Comparison of ENCODE assay signal across 22 cellular contexts in genomic region chr2:84962917-84963316, GRCh38. TPM values are rescaled to one million over a fixed set of nuclear protein-coding genes. Genes with fewer than 3 reads are reported as not detected.
DNase-seq lines count a peak whose midpoint lies in the region; ATAC-seq and TF ChIP-seq lines count a peak whose summit lies in the region.
"Had no signal": no experiment of that assay in that cellular context is flagged by ENCODE, and none has a peak within 500 bp of the region (broad histone marks: within the 10 kb centered on the region; RNA-seq: fewer than 3 reads in every experiment).

No MANE protein-coding gene starts in this region.

- no peak for TF ChIP-seq CTCF in activated CD8-positive, alpha-beta T cell treated with anti-CD3 and anti-CD28 coated beads for 36 hours (IDR thresholded peaks at IDR 0.05)

- H3K4me1 Mint-ChIP-seq in activated CD8-positive, alpha-beta T cell treated with anti-CD3 and anti-CD28 coated beads for 36 hours (ENCODE audit: low read depth): peaks cover 36% of the 10 kb centered on the region
- peaks cover 38% of the 10 kb centered on the region for H3K4me1 Mint-ChIP-seq in activated CD8-positive, alpha-beta T cell treated with anti-CD3 and anti-CD28 coated beads, Interleukin-2, amount 10 ng/mL, durations not matched to agents 7 days and 5 days (ENCODE audit: low read depth)
- peaks cover 25 to 46% (median 45%) of the 10 kb centered on the region in 3 donors for H3K4me1 Mint-ChIP-seq in CD8-positive, alpha-beta memory T cell
- peaks cover 36% of the 10 kb centered on the region for H3K4me1 Mint-ChIP-seq in activated naive CD8-positive, alpha-beta T cell treated with anti-CD3 and anti-CD28 coated beads for 36 hours
- H3K4me1 Mint-ChIP-seq in natural killer cell treated with Interleukin-12 subunit alpha and Interleukin-12 subunit beta and Interleukin-15 and Interleukin-18, amount 100 ng/mL, for 72 hours (ENCODE audit: low read depth in 2 of 2): peaks cover 29 to 35% of the 10 kb centered on the region in 2 donors

- no peak overlapping the region for H3K27ac ChIP-seq in CD8-positive, alpha-beta memory T cell (ENCODE audit: low read depth, low read length)
- H3K27ac ChIP-seq: C4-2B, colonic mucosa, SK-N-MC had no signal

- CTCF ChIA-PET in activated CD8-positive, alpha-beta T cell treated with anti-CD3 and anti-CD28 coated beads for 36 hours (lab: Charles Lee): interaction anchor here (0.7 kb wide), 1 partner anchor 52 kb away, joined by 4 read pairs; no protein-coding TSS in a partner anchor
- CTCF ChIA-PET in activated CD8-positive, alpha-beta T cell treated with anti-CD3 and anti-CD28 coated beads, Interleukin-2, amount 10 ng/mL, durations not matched to agents 7 days and 5 days (lab: Charles Lee): interaction anchor here (0.9 kb wide), 1 partner anchor 36 kb away, joined by 3 read pairs; no protein-coding TSS in a partner anchor
- CTCF ChIA-PET in CD8-positive, alpha-beta memory T cell (lab: Charles Lee): interaction anchor here (1.3 kb wide), 1 partner anchor 37 kb away, joined by 5 read pairs; no protein-coding TSS in a partner anchor

- DNase-seq in activated CD8-positive, alpha-beta T cell treated with anti-CD3 and anti-CD28 coated beads for 36 hours: no peak
- no peak for DNase-seq in activated CD8-positive, alpha-beta T cell treated with anti-CD3 and anti-CD28 coated beads, Interleukin-2, amount 10 ng/mL, durations not matched to agents 7 days and 5 days
- DNase-seq in CD8-positive, alpha-beta memory T cell: no peak
- no peak for DNase-seq in activated naive CD8-positive, alpha-beta T cell treated with anti-CD3 and anti-CD28 coated beads for 36 hours
- no peak for DNase-seq in natural killer cell treated with Interleukin-12 subunit alpha and Interleukin-12 subunit beta and Interleukin-15 and Interleukin-18, amount 100 ng/mL, for 72 hours (ENCODE audit: low spot score)
- no peak for DNase-seq in 8988T
- DNase-seq in NCI-H187 (lab: John Stamatoyannopoulos, UW): no peak
- DNase-seq: colonic mucosa, DMS153, H7, MM.1S, NCI-H146, NCI-H510A treated with DMSO at 0.1 percent for 48 hours, nucleus accumbens, T1000 had no signal

- no peaks in the 10 kb centered on the region for H3K36me3 ChIP-seq in CD8-positive, alpha-beta memory T cell (ENCODE audit: insufficient read depth, low read length)
- H3K36me3 ChIP-seq: colonic mucosa had no signal

- no peaks in the 10 kb centered on the region for H3K9me3 ChIP-seq in CD8-positive, alpha-beta memory T cell (ENCODE audit: low read length)
- H3K9me3 ChIP-seq: colonic mucosa had no signal

- ATAC-seq in activated CD8-positive, alpha-beta T cell treated with anti-CD3 and anti-CD28 coated beads for 36 hours: no peak
- no peak for ATAC-seq in activated CD8-positive, alpha-beta T cell treated with anti-CD3 and anti-CD28 coated beads, Interleukin-2, amount 10 ng/mL, durations not matched to agents 7 days and 5 days
- ATAC-seq in natural killer cell treated with Interleukin-12 subunit alpha and Interleukin-12 subunit beta and Interleukin-15 and Interleukin-18, amount 100 ng/mL, for 72 hours: no peak
- ATAC-seq in GM18868 (IDR thresholded peaks at IDR 0.05; ENCODE audit: unreplicated experiment): no peak
- ATAC-seq: activated CD4-positive, CD25-positive, alpha-beta regulatory T cell treated with anti-CD3 and anti-CD28 coated beads, Interleukin-2, amount 50 U/mL, for 24 hours had no signal

- intact Hi-C loops in activated CD8-positive, alpha-beta T cell treated with anti-CD3 and anti-CD28 coated beads for 36 hours (cut with micrococcal nuclease): no loop called here

- POLR2A ChIA-PET in activated CD8-positive, alpha-beta T cell treated with anti-CD3 and anti-CD28 coated beads for 36 hours (lab: Charles Lee): interaction anchor here (0.7 kb wide), 1 partner anchor 16 kb away, joined by 3 read pairs; no protein-coding TSS in a partner anchor
- POLR2A ChIA-PET in activated CD8-positive, alpha-beta T cell treated with anti-CD3 and anti-CD28 coated beads, Interleukin-2, amount 10 ng/mL, durations not matched to agents 7 days and 5 days (lab: Charles Lee): interaction anchor here (0.7 kb wide), 1 partner anchor 18 kb away, joined by 3 read pairs; no protein-coding TSS in a partner anchor
- POLR2A ChIA-PET in CD8-positive, alpha-beta memory T cell (lab: Charles Lee): no interaction called here

- H3K36me3 Mint-ChIP-seq in activated CD8-positive, alpha-beta T cell treated with anti-CD3 and anti-CD28 coated beads for 36 hours (ENCODE audit: low read depth): peaks cover 50% of the 10 kb centered on the region
- peaks cover 61% of the 10 kb centered on the region for H3K36me3 Mint-ChIP-seq in activated CD8-positive, alpha-beta T cell treated with anti-CD3 and anti-CD28 coated beads, Interleukin-2, amount 10 ng/mL, durations not matched to agents 7 days and 5 days (ENCODE audit: low read depth)
- H3K36me3 Mint-ChIP-seq in CD8-positive, alpha-beta memory T cell: peaks cover 11 to 36% (median 16%) of the 10 kb centered on the region in 3 donors
- peaks cover 55% of the 10 kb centered on the region for H3K36me3 Mint-ChIP-seq in activated naive CD8-positive, alpha-beta T cell treated with anti-CD3 and anti-CD28 coated beads for 36 hours
- peaks cover 19% of the 10 kb centered on the region for H3K36me3 Mint-ChIP-seq in natural killer cell treated with Interleukin-12 subunit alpha and Interleukin-12 subunit beta and Interleukin-15 and Interleukin-18, amount 100 ng/mL, for 72 hours

- no peaks in the 10 kb centered on the region for H3K27me3 Mint-ChIP-seq in activated CD8-positive, alpha-beta T cell treated with anti-CD3 and anti-CD28 coated beads for 36 hours
- no peaks in the 10 kb centered on the region for H3K27me3 Mint-ChIP-seq in activated CD8-positive, alpha-beta T cell treated with anti-CD3 and anti-CD28 coated beads, Interleukin-2, amount 10 ng/mL, durations not matched to agents 7 days and 5 days (ENCODE audit: low read depth)
- no peaks in the 10 kb centered on the region for H3K27me3 Mint-ChIP-seq in CD8-positive, alpha-beta memory T cell
- no peaks in the 10 kb centered on the region for H3K27me3 Mint-ChIP-seq in activated naive CD8-positive, alpha-beta T cell treated with anti-CD3 and anti-CD28 coated beads for 36 hours
- H3K27me3 Mint-ChIP-seq in natural killer cell treated with Interleukin-12 subunit alpha and Interleukin-12 subunit beta and Interleukin-15 and Interleukin-18, amount 100 ng/mL, for 72 hours: no peaks in the 10 kb centered on the region
- H3K27me3 Mint-ChIP-seq: type B pancreatic cell had no signal

- no peak overlapping the region for H3K4me3 Mint-ChIP-seq in activated CD8-positive, alpha-beta T cell treated with anti-CD3 and anti-CD28 coated beads for 36 hours
- no peak overlapping the region for H3K4me3 Mint-ChIP-seq in activated CD8-positive, alpha-beta T cell treated with anti-CD3 and anti-CD28 coated beads, Interleukin-2, amount 10 ng/mL, durations not matched to agents 7 days and 5 days
- no peak overlapping the region for H3K4me3 Mint-ChIP-seq in CD8-positive, alpha-beta memory T cell
- no peak overlapping the region for H3K4me3 Mint-ChIP-seq in activated naive CD8-positive, alpha-beta T cell treated with anti-CD3 and anti-CD28 coated beads for 36 hours
- no peak overlapping the region for H3K4me3 Mint-ChIP-seq in natural killer cell treated with Interleukin-12 subunit alpha and Interleukin-12 subunit beta and Interleukin-15 and Interleukin-18, amount 100 ng/mL, for 72 hours
- H3K4me3 Mint-ChIP-seq: type B pancreatic cell had no signal

- H3K4me1 ChIP-seq in CD8-positive, alpha-beta memory T cell (ENCODE audit: insufficient read depth, low read length): peaks cover 1% of the 10 kb centered on the region

- H3K9me3 Mint-ChIP-seq in activated CD8-positive, alpha-beta T cell treated with anti-CD3 and anti-CD28 coated beads for 36 hours: no peaks in the 10 kb centered on the region
- no peaks in the 10 kb centered on the region for H3K9me3 Mint-ChIP-seq in activated CD8-positive, alpha-beta T cell treated with anti-CD3 and anti-CD28 coated beads, Interleukin-2, amount 10 ng/mL, durations not matched to agents 7 days and 5 days (ENCODE audit: insufficient read depth)
- H3K9me3 Mint-ChIP-seq in CD8-positive, alpha-beta memory T cell: no peaks in the 10 kb centered on the region
- H3K9me3 Mint-ChIP-seq in activated naive CD8-positive, alpha-beta T cell treated with anti-CD3 and anti-CD28 coated beads for 36 hours: peaks cover 3% of the 10 kb centered on the region
- H3K9me3 Mint-ChIP-seq in natural killer cell treated with Interleukin-12 subunit alpha and Interleukin-12 subunit beta and Interleukin-15 and Interleukin-18, amount 100 ng/mL, for 72 hours: no peaks in the 10 kb centered on the region
- H3K9me3 Mint-ChIP-seq: activated T-helper 2 cell treated with anti-CD3 and anti-CD28 coated beads, Interferon-gamma antibody, Interleukin-2, Interleukin-4, amounts not matched to agents 10 μg/mL and 5 μg/mL and 100 μg/mL, durations not matched to agents 14 hours and 24 hours and 36 hours; type B pancreatic cell had no signal

- no peak overlapping the region for H3K4me3 ChIP-seq in CD8-positive, alpha-beta memory T cell (ENCODE audit: low read length)
- H3K4me3 ChIP-seq: colonic mucosa, lung, SK-N-MC had no signal

- no peaks in the 10 kb centered on the region for H3K27me3 ChIP-seq in CD8-positive, alpha-beta memory T cell (ENCODE audit: insufficient read depth, low read length, poor library complexity, severe bottlenecking)
- H3K27me3 ChIP-seq: colonic mucosa had no signal

- H3K27ac Mint-ChIP-seq in activated CD8-positive, alpha-beta T cell treated with anti-CD3 and anti-CD28 coated beads for 36 hours: peak overlapping the region; percentile 8
- no peak overlapping the region for H3K27ac Mint-ChIP-seq in activated CD8-positive, alpha-beta T cell treated with anti-CD3 and anti-CD28 coated beads, Interleukin-2, amount 10 ng/mL, durations not matched to agents 7 days and 5 days
- H3K27ac Mint-ChIP-seq in CD8-positive, alpha-beta memory T cell: peak overlapping the region in 6 of 8 donors; percentile 2 to 83 (median 28)
- peak overlapping the region; percentile 21 for H3K27ac Mint-ChIP-seq in activated naive CD8-positive, alpha-beta T cell treated with anti-CD3 and anti-CD28 coated beads for 36 hours
- H3K27ac Mint-ChIP-seq in natural killer cell treated with Interleukin-12 subunit alpha and Interleukin-12 subunit beta and Interleukin-15 and Interleukin-18, amount 100 ng/mL, for 72 hours: peak overlapping the region; percentile 10 to 26

RNA-seq across cellular contexts. Expression of gene KCMF1, which starts 8.0 kb away (rescaled TPM):
- total RNA-seq in activated CD8-positive, alpha-beta T cell treated with anti-CD3 and anti-CD28 coated beads for 36 hours: 100 to 1,000 TPM; 101 to 105 TPM
- total RNA-seq in activated CD8-positive, alpha-beta T cell treated with anti-CD3 and anti-CD28 coated beads, Interleukin-2, amount 10 ng/mL, durations not matched to agents 7 days and 5 days: 10 to 100 TPM; 88.9 to 92.5 TPM
- 100 to 1,000 TPM in 1 of 2 experiments, 10 to 100 TPM in 1; 98.1 to 105 TPM for total RNA-seq in CD8-positive, alpha-beta memory T cell
- polyA plus RNA-seq in CD8-positive, alpha-beta memory T cell: 30.7 TPM
- total RNA-seq in activated naive CD8-positive, alpha-beta T cell treated with anti-CD3 and anti-CD28 coated beads for 36 hours: 100 to 1,000 TPM; 101 to 111 TPM
- 100 to 1,000 TPM in 1 of 2 donors, 10 to 100 TPM in 1; 96.1 to 117 TPM for total RNA-seq in natural killer cell treated with Interleukin-12 subunit alpha and Interleukin-12 subunit beta and Interleukin-15 and Interleukin-18, amount 100 ng/mL, for 72 hours

RNA-seq across cellular contexts. Expression of gene TMSB10, which starts 57.5 kb away (rescaled TPM):
- total RNA-seq in activated CD8-positive, alpha-beta T cell treated with anti-CD3 and anti-CD28 coated beads for 36 hours: 1,000 to 10,000 TPM; 2,035 to 2,060 TPM
- total RNA-seq in activated CD8-positive, alpha-beta T cell treated with anti-CD3 and anti-CD28 coated beads, Interleukin-2, amount 10 ng/mL, durations not matched to agents 7 days and 5 days: 1,000 to 10,000 TPM; 4,520 to 4,885 TPM
- total RNA-seq in CD8-positive, alpha-beta memory T cell: 1,000 to 10,000 TPM; 1,121 to 1,125 TPM
- polyA plus RNA-seq in CD8-positive, alpha-beta memory T cell: 4,836 TPM
- total RNA-seq in activated naive CD8-positive, alpha-beta T cell treated with anti-CD3 and anti-CD28 coated beads for 36 hours: 1,000 to 10,000 TPM; 1,816 to 1,884 TPM
- 1,000 to 10,000 TPM; 1,502 to 3,073 TPM for total RNA-seq in natural killer cell treated with Interleukin-12 subunit alpha and Interleukin-12 subunit beta and Interleukin-15 and Interleukin-18, amount 100 ng/mL, for 72 hours
